16 cellular contexts compared by ENCODE assay signal in genomic region chr2:172329404-172330059, GRCh38.
DNase-seq lines count a peak whose midpoint lies in the region; ATAC-seq and TF ChIP-seq lines count a peak whose summit lies in the region.
"Had no signal": no experiment of that assay in that cellular context is flagged by ENCODE, and none has a peak within 500 bp of the region (broad histone marks: within the 10 kb centered on the region; RNA-seq: fewer than 3 reads in every experiment).

No MANE protein-coding gene starts in this region.

- H3K27me3 ChIP-seq in Peyer's patch (no peaks in the 10 kb centered on the region), lower lobe of right lung (ENCODE audit: low read depth) (no peaks in the 10 kb centered on the region), spleen (replicated peaks in 1 of 7) (no peaks in the 10 kb centered on the region)

- ATAC-seq in Right ventricle myocardium inferior (peak; percentile 50), lower lobe of right lung (peak; percentile 67 to 72), HG02938 (IDR thresholded peaks at IDR 0.05; ENCODE audit: unreplicated experiment) (no peak), omental fat pad (ENCODE audit: low FRiP score) (no peak)

- H3K27ac ChIP-seq in Peyer's patch (peak overlapping the region in 3 of 4 donors; percentile 30 to 79 (median 62)), lower lobe of right lung (peak overlapping the region; percentile 68), spleen (peak overlapping the region; percentile 32 to 84 (median 70))
- H3K27ac ChIP-seq: WERI-Rb-1 had no signal

- no peaks in the 10 kb centered on the region for H3K36me3 ChIP-seq in Peyer's patch
- H3K36me3 ChIP-seq in lower lobe of right lung: no peaks in the 10 kb centered on the region
- no peaks in the 10 kb centered on the region for H3K36me3 ChIP-seq in spleen
- H3K36me3 ChIP-seq: WERI-Rb-1 had no signal

- no peaks in the 10 kb centered on the region for H3K9me3 ChIP-seq in Peyer's patch
- no peaks in the 10 kb centered on the region for H3K9me3 ChIP-seq in lower lobe of right lung
- H3K9me3 ChIP-seq in spleen: no peaks in the 10 kb centered on the region

- TF ChIP-seq CTCF in Peyer's patch (IDR thresholded peaks at IDR 0.05): no peak
- no peak for TF ChIP-seq CTCF in lower lobe of right lung (IDR thresholded peaks at IDR 0.05)
- TF ChIP-seq CTCF in spleen (IDR thresholded peaks at IDR 0.05 in 8 of 11, conservative IDR thresholded peaks at IDR 0.05 in 3 of 11): no peak
- no peak for TF ChIP-seq CTCF in omental fat pad (IDR thresholded peaks at IDR 0.05)

- H3K4me3 ChIP-seq in Peyer's patch (no peak overlapping the region), lower lobe of right lung (no peak overlapping the region), spleen (no peak overlapping the region)

- WGBS in spleen, 5 donors: 23 to 67% (median 39%) methylated on average over 10 to 11 of the region's 11 CpGs

- H3K4me1 ChIP-seq in Peyer's patch: peaks cover 0 to 7% (median 0%) of the 10 kb centered on the region in 4 donors
- peaks cover 15% of the 10 kb centered on the region for H3K4me1 ChIP-seq in lower lobe of right lung
- H3K4me1 ChIP-seq in spleen: peaks cover 0 to 14% (median 2%) of the 10 kb centered on the region in 6 donors

- DNase-seq in Peyer's patch: peak in 2 of 3 donors; percentile 63 to 77
- peak; percentile 82 for DNase-seq in Right ventricle myocardium inferior (ENCODE audit: missing footprints)
- DNase-seq in lower lobe of right lung: peak; percentile 62
- DNase-seq in spleen: peak; percentile 87
- DNase-seq in UCSD-AML1 (lab: John Stamatoyannopoulos, UW; ENCODE audit: unreplicated experiment): no peak
- DNase-seq in omental fat pad (ENCODE audit: low spot score): no peak
- DNase-seq in NOMO-1 treated with DMSO at 0.1 percent for 48 hours (lab: John Stamatoyannopoulos, UW; ENCODE audit: unreplicated experiment): no peak
- DNase-seq: H7; naive B cell; NCI-H187 treated with DMSO at 0.1 percent for 48 hours; NCI-H526; stimulated activated CD4-positive, alpha-beta T cell treated with anti-CD3 and anti-CD28 coated beads, Interleukin-2, amount 100 ng/mL, for 48 hours; stimulated activated CD8-positive, alpha-beta memory T cell treated with anti-CD3 and anti-CD28 coated beads, Interleukin-4, amount 100 ng/mL, for 48 hours; trophoblast cell; WERI-Rb-1 had no signal

- TF ChIP-seq POLR2A in Peyer's patch (IDR thresholded peaks at IDR 0.05): no peak
- peak in 1 of 3 donors; percentile 32 for TF ChIP-seq POLR2A in spleen (IDR thresholded peaks at IDR 0.05)

- intact Hi-C loops in Right ventricle myocardium inferior (cut with DNase I): no loop called here
- intact Hi-C loops in lower lobe of right lung (cut with DNase I): no loop called here
- intact Hi-C loops in spleen (cut with DNase I; ENCODE audit: low total_unique reads): no loop called here

Comparison
In these comparisons a context has a peak if more than half of its experiments do, and no peak if none do; other contexts are left out.
1. DNase-seq: peak in Peyer's patch (2 of 3), Right ventricle myocardium inferior (single experiment), lower lobe of right lung (single experiment) and spleen (single experiment); none in UCSD-AML1 (single experiment), omental fat pad (single experiment) and NOMO-1 treated with DMSO at 0.1 percent for 48 hours (single experiment).
2. ATAC-seq: peak in Right ventricle myocardium inferior (single experiment) and lower lobe of right lung (2 of 2); none in HG02938 (single experiment) and omental fat pad (single experiment).
3. Peak in every context shown above with its lines, with median percentiles within 50 percentile points of each other: H3K27ac ChIP-seq.